ENCODE assay signal across 19 cellular contexts in genomic region chr1:44511769-44512168, GRCh38.
A peak's percentile ranks its signal among the peaks of the same experiment; 100 is the strongest.
DNase-seq lines count a peak whose midpoint lies in the region; ATAC-seq and TF ChIP-seq lines count a peak whose summit lies in the region.
"Had no signal": no experiment of that assay in that cellular context is flagged by ENCODE, and none has a peak within 500 bp of the region (broad histone marks: within the 10 kb centered on the region; RNA-seq: fewer than 3 reads in every experiment).

No MANE protein-coding gene starts in this region.

- H3K4me1 ChIP-seq in GM23338 (ENCODE audit: insufficient read depth) (peaks cover 49% of the 10 kb centered on the region), neutrophil (ENCODE audit: control insufficient read depth in 1 of 2, insufficient read depth in 1 of 2, low read depth in 1 of 2, low read length in 1 of 2) (peaks cover 22 to 31% of the 10 kb centered on the region in 2 experiments), upper lobe of right lung (no peaks in the 10 kb centered on the region)
- H3K4me1 ChIP-seq: prostate gland had no signal

- ATAC-seq in GM23338 (no peak), T-helper 17 cell (peak; percentile 48), upper lobe of right lung (no peak)
- ATAC-seq: naive thymus-derived CD4-positive, alpha-beta T cell had no signal

- no peak for DNase-seq in activated CD4-positive, alpha-beta T cell treated with anti-CD3 and anti-CD28 coated beads, Interleukin-2, amount 10 ng/mL, durations not matched to agents 7 days and 5 days
- no peak for DNase-seq in activated CD4-positive, alpha-beta T cell treated with anti-CD3 and anti-CD28 coated beads, Interleukin-2, amount 50 U/mL, for 4 hours
- DNase-seq in GM23338 (ENCODE audit: low spot score), result no peak
- DNase-seq in T-helper 17 cell, result no peak
- no peak for DNase-seq in upper lobe of right lung
- DNase-seq in nephron progenitor cell, result no peak
- DNase-seq in stimulated activated naive CD4-positive, alpha-beta T cell (lab: John Stamatoyannopoulos, UW), result no peak
- DNase-seq: Calu3, foreskin melanocyte, Karpas-422, SHP77, spleen, T-helper 9 cell had no signal

- no peak overlapping the region for H3K4me3 Mint-ChIP-seq in activated CD4-positive, alpha-beta T cell treated with anti-CD3 and anti-CD28 coated beads, Interleukin-2, amount 10 ng/mL, durations not matched to agents 7 days and 5 days
- no peak overlapping the region for H3K4me3 Mint-ChIP-seq in GM23338
- H3K4me3 Mint-ChIP-seq in T-helper 17 cell, result no peak overlapping the region
- H3K4me3 Mint-ChIP-seq in nephron progenitor cell, result no peak overlapping the region
- H3K4me3 Mint-ChIP-seq: activated naive CD8-positive, alpha-beta T cell; naive thymus-derived CD4-positive, alpha-beta T cell had no signal

- H3F3A ChIP-seq in GM23338 (replicated peaks; ENCODE audit: low read depth), result 0 out of 2 replicates have a peak, but pooled peaks cover 2% of the 10 kb centered on the region

- no peaks in the 10 kb centered on the region for H3K27me3 ChIP-seq in GM23338 (ENCODE audit: insufficient read depth)
- H3K27me3 ChIP-seq in neutrophil, result no peaks in the 10 kb centered on the region
- no peaks in the 10 kb centered on the region for H3K27me3 ChIP-seq in upper lobe of right lung

- intact Hi-C loops in upper lobe of right lung (cut with DNase I), result no loop called here

- no peak for TF ChIP-seq CTCF in GM23338 (conservative IDR thresholded peaks at IDR 0.05; ENCODE audit: low read depth in 2 of 2)
- no peak for TF ChIP-seq CTCF in neutrophil (IDR thresholded peaks at IDR 0.05)
- TF ChIP-seq CTCF in upper lobe of right lung (IDR thresholded peaks at IDR 0.05), result no peak
- TF ChIP-seq CTCF in nephron progenitor cell (IDR thresholded peaks at IDR 0.05), result no peak

- peaks cover 26% of the 10 kb centered on the region for H3K27me3 Mint-ChIP-seq in activated CD4-positive, alpha-beta T cell treated with anti-CD3 and anti-CD28 coated beads, Interleukin-2, amount 10 ng/mL, durations not matched to agents 7 days and 5 days
- H3K27me3 Mint-ChIP-seq in GM23338 (ENCODE audit: insufficient read depth, low read depth, poor library complexity) (peaks cover 26% of the 10 kb centered on the region), T-helper 17 cell (peaks cover 83% of the 10 kb centered on the region), nephron progenitor cell (ENCODE audit: low read depth, poor library complexity) (peaks cover 45% of the 10 kb centered on the region)

- H3K9me2 ChIP-seq in GM23338 (ENCODE audit: insufficient read depth), result peaks cover 4% of the 10 kb centered on the region

- H3K9me3 Mint-ChIP-seq in activated CD4-positive, alpha-beta T cell treated with anti-CD3 and anti-CD28 coated beads, Interleukin-2, amount 10 ng/mL, durations not matched to agents 7 days and 5 days, result no peaks in the 10 kb centered on the region
- H3K9me3 Mint-ChIP-seq in GM23338, result no peaks in the 10 kb centered on the region
- H3K9me3 Mint-ChIP-seq in nephron progenitor cell, result no peaks in the 10 kb centered on the region

- H3K4me2 ChIP-seq in GM23338, result 0 out of 2 replicates have a peak overlapping the region, but pooled peaks have one; percentile 35

- H3K36me3 Mint-ChIP-seq in activated CD4-positive, alpha-beta T cell treated with anti-CD3 and anti-CD28 coated beads, Interleukin-2, amount 10 ng/mL, durations not matched to agents 7 days and 5 days (ENCODE audit: low read depth), result no peaks in the 10 kb centered on the region
- no peaks in the 10 kb centered on the region for H3K36me3 Mint-ChIP-seq in GM23338 (ENCODE audit: low read depth)
- peaks cover 2% of the 10 kb centered on the region for H3K36me3 Mint-ChIP-seq in T-helper 17 cell (ENCODE audit: low read depth)
- H3K36me3 Mint-ChIP-seq in nephron progenitor cell (ENCODE audit: low read depth), result no peaks in the 10 kb centered on the region
- H3K36me3 Mint-ChIP-seq: activated naive CD8-positive, alpha-beta T cell; naive thymus-derived CD4-positive, alpha-beta T cell had no signal

- H2AFZ ChIP-seq in GM23338, result no peak overlapping the region

- peaks cover 18% of the 10 kb centered on the region for H3K79me2 ChIP-seq in GM23338 (replicated peaks; ENCODE audit: insufficient read depth)

- CTCF ChIA-PET in activated CD4-positive, alpha-beta T cell treated with anti-CD3 and anti-CD28 coated beads, Interleukin-2, amount 10 ng/mL, durations not matched to agents 7 days and 5 days (lab: Charles Lee), result interaction anchor here (1.5 kb wide), 1 partner anchor 32 kb away, joined by 4 read pairs; no protein-coding TSS in a partner anchor

- POLR2A ChIA-PET in activated CD4-positive, alpha-beta T cell treated with anti-CD3 and anti-CD28 coated beads, Interleukin-2, amount 10 ng/mL, durations not matched to agents 7 days and 5 days (lab: Charles Lee), result no interaction called here

- no peaks in the 10 kb centered on the region for H4K20me1 ChIP-seq in GM23338 (replicated peaks; ENCODE audit: insufficient read depth)

- no peak overlapping the region for H3K4me3 ChIP-seq in GM23338
- H3K4me3 ChIP-seq in neutrophil (ENCODE audit: low read depth in 1 of 2, low read length in 1 of 2), result no peak overlapping the region
- no peak overlapping the region for H3K4me3 ChIP-seq in upper lobe of right lung
- H3K4me3 ChIP-seq: prostate gland, spleen, tibial nerve had no signal

- H3K27ac ChIP-seq in GM23338 (ENCODE audit: low read depth), result no peak overlapping the region
- peak overlapping the region; percentile 67 for H3K27ac ChIP-seq in neutrophil
- no peak overlapping the region for H3K27ac ChIP-seq in upper lobe of right lung
- H3K27ac ChIP-seq: HL-60, prostate gland, spleen, tibial nerve had no signal

- H3K9me3 ChIP-seq in T-helper 17 cell (ENCODE audit: control insufficient read depth, low read length, poor library complexity, severe bottlenecking) (no peaks in the 10 kb centered on the region), neutrophil (no peaks in the 10 kb centered on the region), upper lobe of right lung (no peaks in the 10 kb centered on the region)
- H3K9me3 ChIP-seq: prostate gland, spleen, tibial nerve had no signal

- H3K36me3 ChIP-seq in GM23338 (ENCODE audit: insufficient read depth), result no peaks in the 10 kb centered on the region
- H3K36me3 ChIP-seq in neutrophil, result no peaks in the 10 kb centered on the region
- H3K36me3 ChIP-seq in upper lobe of right lung, result no peaks in the 10 kb centered on the region
- H3K36me3 ChIP-seq: prostate gland, spleen, tibial nerve had no signal

- peak overlapping the region; percentile 10 for H3K27ac Mint-ChIP-seq in activated CD4-positive, alpha-beta T cell treated with anti-CD3 and anti-CD28 coated beads, Interleukin-2, amount 10 ng/mL, durations not matched to agents 7 days and 5 days
- H3K27ac Mint-ChIP-seq in GM23338 (no peak overlapping the region), T-helper 17 cell (no peak overlapping the region), nephron progenitor cell (no peak overlapping the region)
- H3K27ac Mint-ChIP-seq: activated naive CD8-positive, alpha-beta T cell had no signal

- peaks cover 6% of the 10 kb centered on the region for H3K4me1 Mint-ChIP-seq in activated CD4-positive, alpha-beta T cell treated with anti-CD3 and anti-CD28 coated beads, Interleukin-2, amount 10 ng/mL, durations not matched to agents 7 days and 5 days
- H3K4me1 Mint-ChIP-seq in GM23338, result peaks cover 55% of the 10 kb centered on the region
- H3K4me1 Mint-ChIP-seq in T-helper 17 cell, result peaks cover 15% of the 10 kb centered on the region
- H3K4me1 Mint-ChIP-seq in nephron progenitor cell, result peaks cover 58% of the 10 kb centered on the region

TF ChIP-seq in GM23338, 12 proteins besides CTCF, POLR2A, EP300 and RAD21 (continues in another document):
- TF ChIP-seq NANOG (IDR thresholded peaks at IDR 0.05; ENCODE audit: borderline replicate concordance) (no peak), STAT1 (IDR thresholded peaks at IDR 0.05; ENCODE audit: unreplicated experiment) (no peak), ZNF114 (CRISPR knock-in tag; IDR thresholded peaks at IDR 0.05) (no peak), EZH2phosphoT487 (IDR thresholded peaks at IDR 0.05; ENCODE audit: unreplicated experiment) (no peak), CREB1 (CRISPR knock-in tag; IDR thresholded peaks at IDR 0.05; ENCODE audit: low read depth) (no peak), EZH2 (IDR thresholded peaks at IDR 0.05; ENCODE audit: low read depth, unreplicated experiment) (no peak), ZNF331 (CRISPR knock-in tag; IDR thresholded peaks at IDR 0.05; ENCODE audit: low read depth) (no peak), POLR2AphosphoS5 (IDR thresholded peaks at IDR 0.05; ENCODE audit: low read depth) (no peak)
- TF ChIP-seq, protein P1, sequence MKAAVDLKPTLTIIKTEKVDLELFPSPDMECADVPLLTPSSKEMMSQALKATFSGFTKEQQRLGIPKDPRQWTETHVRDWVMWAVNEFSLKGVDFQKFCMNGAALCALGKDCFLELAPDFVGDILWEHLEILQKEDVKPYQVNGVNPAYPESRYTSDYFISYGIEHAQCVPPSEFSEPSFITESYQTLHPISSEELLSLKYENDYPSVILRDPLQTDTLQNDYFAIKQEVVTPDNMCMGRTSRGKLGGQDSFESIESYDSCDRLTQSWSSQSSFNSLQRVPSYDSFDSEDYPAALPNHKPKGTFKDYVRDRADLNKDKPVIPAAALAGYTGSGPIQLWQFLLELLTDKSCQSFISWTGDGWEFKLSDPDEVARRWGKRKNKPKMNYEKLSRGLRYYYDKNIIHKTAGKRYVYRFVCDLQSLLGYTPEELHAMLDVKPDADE (IDR thresholded peaks at IDR 0.05), result no peak
